Comparison of ENCODE assay signal across 15 cellular contexts in the genomic region with DNA sequence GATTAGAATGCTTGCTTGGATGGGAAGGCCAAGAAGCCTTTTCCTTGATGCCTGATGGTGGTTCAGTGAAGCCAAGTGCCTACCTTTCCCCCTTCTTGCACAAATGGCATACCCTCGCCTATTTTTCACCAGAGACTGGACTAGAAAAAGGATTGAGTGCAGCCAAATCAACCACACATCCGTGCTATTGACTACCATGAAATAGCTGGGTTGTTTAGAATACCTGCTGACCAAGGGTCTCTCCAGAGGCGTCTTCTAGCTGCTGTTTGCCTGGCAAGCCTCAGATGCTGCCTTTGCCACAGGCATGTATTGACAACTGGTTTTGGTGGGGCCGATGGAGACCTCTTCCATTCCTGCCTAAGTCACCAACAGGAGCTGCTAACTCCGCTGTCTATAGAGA.
DNase-seq lines count a peak whose midpoint lies in the region; ATAC-seq lines count a peak whose summit lies in the region.
"Had no signal": no experiment of that assay in that cellular context is flagged by ENCODE, and none has a peak within 500 bp of the region (broad histone marks: within the 10 kb centered on the region; RNA-seq: fewer than 3 reads in every experiment).

No MANE protein-coding gene starts in this region.

- ATAC-seq in activated T-helper 17 cell treated with anti-CD3 and anti-CD28 coated beads, Interleukin-2, amount 50 U/mL, for 72 hours (replicated peaks): no peak
- ATAC-seq in central memory CD8-positive, alpha-beta T cell (replicated peaks; ENCODE audit: extremely low read depth, poor library complexity, severe bottlenecking): no peak
- ATAC-seq: CD8-positive, alpha-beta T cell had no signal

- no peaks in the 10 kb centered on the region for H3K27me3 Mint-ChIP-seq in activated naive CD8-positive, alpha-beta T cell
- no peaks in the 10 kb centered on the region for H3K27me3 Mint-ChIP-seq in activated naive CD8-positive, alpha-beta T cell treated with anti-CD3 and anti-CD28 coated beads for 36 hours
- no peaks in the 10 kb centered on the region for H3K27me3 Mint-ChIP-seq in activated T-helper 17 cell treated with anti-CD3 and anti-CD28 coated beads, Interleukin-2, amount 50 U/mL, for 72 hours
- no peaks in the 10 kb centered on the region for H3K27me3 Mint-ChIP-seq in central memory CD8-positive, alpha-beta T cell
- H3K27me3 Mint-ChIP-seq: B cell; CD4-positive, alpha-beta T cell had no signal

- no peaks in the 10 kb centered on the region for H3K4me1 Mint-ChIP-seq in activated naive CD8-positive, alpha-beta T cell (ENCODE audit: low read depth)
- no peaks in the 10 kb centered on the region for H3K4me1 Mint-ChIP-seq in activated naive CD8-positive, alpha-beta T cell treated with anti-CD3 and anti-CD28 coated beads for 36 hours
- no peaks in the 10 kb centered on the region for H3K4me1 Mint-ChIP-seq in activated T-helper 17 cell treated with anti-CD3 and anti-CD28 coated beads, Interleukin-2, amount 50 U/mL, for 72 hours
- H3K4me1 Mint-ChIP-seq in central memory CD8-positive, alpha-beta T cell: no peaks in the 10 kb centered on the region
- H3K4me1 Mint-ChIP-seq: B cell had no signal

- H3K9me3 Mint-ChIP-seq in activated naive CD8-positive, alpha-beta T cell (ENCODE audit: low read depth): no peaks in the 10 kb centered on the region
- H3K9me3 Mint-ChIP-seq in activated naive CD8-positive, alpha-beta T cell treated with anti-CD3 and anti-CD28 coated beads for 36 hours: no peaks in the 10 kb centered on the region
- H3K9me3 Mint-ChIP-seq in activated T-helper 17 cell treated with anti-CD3 and anti-CD28 coated beads, Interleukin-2, amount 50 U/mL, for 72 hours: no peaks in the 10 kb centered on the region
- H3K9me3 Mint-ChIP-seq in central memory CD8-positive, alpha-beta T cell: no peaks in the 10 kb centered on the region
- H3K9me3 Mint-ChIP-seq: CD4-positive, alpha-beta T cell; CD8-positive, alpha-beta T cell had no signal

- H3K27ac Mint-ChIP-seq in activated naive CD8-positive, alpha-beta T cell: peak overlapping the region; percentile 51
- no peak overlapping the region for H3K27ac Mint-ChIP-seq in activated naive CD8-positive, alpha-beta T cell treated with anti-CD3 and anti-CD28 coated beads for 36 hours
- peak overlapping the region; percentile 50 for H3K27ac Mint-ChIP-seq in activated T-helper 17 cell treated with anti-CD3 and anti-CD28 coated beads, Interleukin-2, amount 50 U/mL, for 72 hours
- peak overlapping the region; percentile 52 for H3K27ac Mint-ChIP-seq in central memory CD8-positive, alpha-beta T cell (ENCODE audit: low read depth)
- H3K27ac Mint-ChIP-seq: B cell; CD4-positive, alpha-beta T cell; CD8-positive, alpha-beta T cell had no signal

- DNase-seq in activated naive CD8-positive, alpha-beta T cell treated with anti-CD3 and anti-CD28 coated beads for 36 hours: no peak
- DNase-seq in central memory CD8-positive, alpha-beta T cell (ENCODE audit: low spot score in 2 of 2): no peak
- no peak for DNase-seq in activated T-cell treated with anti-CD3 and anti-CD28 coated beads, Interleukin-2, amount 50 U/mL, for 1 hour
- DNase-seq in NCI-H69 (lab: John Stamatoyannopoulos, UW): no peak
- no peak for DNase-seq in activated naive CD4-positive, alpha-beta T cell treated with anti-CD3 and anti-CD28 coated beads, Interleukin-2, amount 50 U/mL, for 16 hours
- DNase-seq: AML-193; Caco-2; Calu3; CD4-positive, alpha-beta T cell; CD8-positive, alpha-beta T cell; DMS79 treated with DMSO at 0.1 percent for 48 hours; GF-D8 had no signal

- no peak overlapping the region for H3K4me3 Mint-ChIP-seq in activated naive CD8-positive, alpha-beta T cell
- no peak overlapping the region for H3K4me3 Mint-ChIP-seq in activated naive CD8-positive, alpha-beta T cell treated with anti-CD3 and anti-CD28 coated beads for 36 hours
- H3K4me3 Mint-ChIP-seq in activated T-helper 17 cell treated with anti-CD3 and anti-CD28 coated beads, Interleukin-2, amount 50 U/mL, for 72 hours: no peak overlapping the region
- H3K4me3 Mint-ChIP-seq in central memory CD8-positive, alpha-beta T cell: no peak overlapping the region
- H3K4me3 Mint-ChIP-seq: B cell; CD4-positive, alpha-beta T cell; CD8-positive, alpha-beta T cell had no signal

- H3K36me3 Mint-ChIP-seq in activated naive CD8-positive, alpha-beta T cell: peaks cover 4% of the 10 kb centered on the region
- H3K36me3 Mint-ChIP-seq in activated naive CD8-positive, alpha-beta T cell treated with anti-CD3 and anti-CD28 coated beads for 36 hours: peaks cover 3% of the 10 kb centered on the region
- H3K36me3 Mint-ChIP-seq in activated T-helper 17 cell treated with anti-CD3 and anti-CD28 coated beads, Interleukin-2, amount 50 U/mL, for 72 hours (ENCODE audit: low read depth): peaks cover 38% of the 10 kb centered on the region
- peaks cover 18% of the 10 kb centered on the region for H3K36me3 Mint-ChIP-seq in central memory CD8-positive, alpha-beta T cell (ENCODE audit: insufficient read depth)
